In the genomic region with DNA sequence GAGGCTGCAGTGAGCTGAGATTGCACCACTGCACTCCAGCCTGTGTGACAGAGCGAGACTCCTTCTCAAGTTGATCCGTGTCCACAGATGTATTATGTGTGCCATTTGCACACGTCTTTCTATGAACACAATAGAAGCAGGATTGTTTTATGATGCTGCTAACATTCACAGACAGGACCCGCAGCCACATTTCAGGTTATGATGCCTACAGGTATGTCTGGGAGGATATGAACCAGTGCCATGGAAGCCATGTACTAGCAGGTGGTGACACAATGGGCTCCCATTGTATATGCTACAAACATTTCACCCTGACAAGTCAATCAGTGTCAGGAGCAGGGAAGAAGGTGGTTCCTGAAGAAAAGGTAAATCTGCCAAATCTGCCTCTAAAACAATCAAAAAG, we compare ENCODE assay signal across 13 cellular contexts. TPM values are rescaled to one million over a fixed set of nuclear protein-coding genes. Genes with fewer than 3 reads are reported as not detected.
DNase-seq lines count a peak whose midpoint lies in the region; ATAC-seq and TF ChIP-seq lines count a peak whose summit lies in the region.
"Had no signal": no experiment of that assay in that cellular context is flagged by ENCODE, and none has a peak within 500 bp of the region (broad histone marks: within the 10 kb centered on the region; RNA-seq: fewer than 3 reads in every experiment).

No MANE protein-coding gene starts in this region.

- H3K4me3 ChIP-seq in SK-N-SH (ENCODE audit: low read depth in 2 of 2, low read length in 1 of 2): peak overlapping the region in 1 of 2 experiments; percentile 36; a peak in 1 of 4 replicates
- H3K4me3 ChIP-seq in body of pancreas: no peak overlapping the region
- peak overlapping the region; percentile 8 for H3K4me3 ChIP-seq in upper lobe of right lung

- no peaks in the 10 kb centered on the region for H3K36me3 Mint-ChIP-seq in mesothelial cell of epicardium

- TF ChIP-seq EP300 in SK-N-SH (IDR thresholded peaks at IDR 0.05; ENCODE audit: borderline replicate concordance in 1 of 2, low read depth in 1 of 2, low read length in 1 of 2): no peak

- no peak overlapping the region for H2AFZ ChIP-seq in SK-N-SH (ENCODE audit: low read depth)

- H3K27me3 Mint-ChIP-seq in mesothelial cell of epicardium (ENCODE audit: low read depth): no peaks in the 10 kb centered on the region

- CTCF ChIA-PET in SK-N-SH (lab: Yijun Ruan, JAX): interaction anchor here (0.9 to 1.3 kb wide), 5 partner anchors 18 to 154 kb away, joined by 3 to 4 read pairs (median 3); no protein-coding TSS in a partner anchor

- H3K36me3 ChIP-seq in SK-N-SH (replicated peaks in 1 of 2; ENCODE audit: control insufficient read depth in 1 of 2, insufficient read depth in 2 of 2, low read length in 1 of 2): peaks cover 0 to 10% of the 10 kb centered on the region in 2 experiments
- no peaks in the 10 kb centered on the region for H3K36me3 ChIP-seq in body of pancreas (replicated peaks in 1 of 2; ENCODE audit: insufficient read depth in 1 of 2, low read depth in 2 of 2)
- H3K36me3 ChIP-seq in upper lobe of right lung: no peaks in the 10 kb centered on the region

- peaks cover 33 to 62% of the 10 kb centered on the region in 2 experiments for H3K4me1 ChIP-seq in SK-N-SH (ENCODE audit: control insufficient read depth in 1 of 2, insufficient read depth in 2 of 2, low read depth in 1 of 2, low read length in 1 of 2)
- H3K4me1 ChIP-seq in body of pancreas: peaks cover 38% of the 10 kb centered on the region
- peaks cover 59% of the 10 kb centered on the region for H3K4me1 ChIP-seq in upper lobe of right lung

- peak overlapping the region; percentile 87 for H3K27ac Mint-ChIP-seq in mesothelial cell of epicardium

- intact Hi-C loops in body of pancreas (cut with DNase I): loop anchor here (10.0 kb wide), 1 partner anchor 82 kb away; no protein-coding TSS in a partner anchor
- intact Hi-C loops in upper lobe of right lung (cut with DNase I): no loop called here

- TF ChIP-seq POLR2A in body of pancreas (IDR thresholded peaks at IDR 0.05): no peak

- no peak for ATAC-seq in SK-N-SH treated with all-trans-retinoic acid at 6 μM for 48 hours
- no peak for ATAC-seq in body of pancreas
- ATAC-seq in upper lobe of right lung: no peak
- ATAC-seq: foreskin keratinocyte had no signal

- no peak overlapping the region for H3K4me3 Mint-ChIP-seq in mesothelial cell of epicardium

- H3K27ac ChIP-seq in SK-N-SH (ENCODE audit: low read depth in 2 of 2, low read length in 1 of 2) (peak overlapping the region in 1 of 2 experiments; percentile 48; a peak in 1 of 4 replicates), body of pancreas (peak overlapping the region in 3 of 4 donors; percentile 42 to 69 (median 56)), upper lobe of right lung (peak overlapping the region; percentile 73)
- H3K27ac ChIP-seq: 22Rv1, foreskin keratinocyte had no signal

- TF ChIP-seq CTCF in SK-N-SH (IDR thresholded peaks at IDR 0.05) (no peak), body of pancreas (IDR thresholded peaks at IDR 0.05) (no peak), mesothelial cell of epicardium (IDR thresholded peaks at IDR 0.05; ENCODE audit: unreplicated experiment) (no peak), upper lobe of right lung (IDR thresholded peaks at IDR 0.05) (no peak)

- H3K4me2 ChIP-seq in SK-N-SH: peak overlapping the region; percentile 96

- H4K20me1 ChIP-seq in SK-N-SH (ENCODE audit: insufficient read depth): peaks cover 58% of the 10 kb centered on the region

- no peak overlapping the region for H3K9ac ChIP-seq in SK-N-SH

- TF ChIP-seq RAD21 in SK-N-SH (IDR thresholded peaks at IDR 0.05; ENCODE audit: low read length): no peak

- H3F3A ChIP-seq in SK-N-SH (replicated peaks; ENCODE audit: insufficient read depth): peaks cover 22% of the 10 kb centered on the region

- no peaks in the 10 kb centered on the region for H3K9me2 ChIP-seq in SK-N-SH

- no peaks in the 10 kb centered on the region for H3K9me3 ChIP-seq in SK-N-SH
- no peaks in the 10 kb centered on the region for H3K9me3 ChIP-seq in body of pancreas
- H3K9me3 ChIP-seq in upper lobe of right lung: no peaks in the 10 kb centered on the region

- H3K27me3 ChIP-seq in SK-N-SH (ENCODE audit: insufficient read depth) (no peaks in the 10 kb centered on the region), body of pancreas (no peaks in the 10 kb centered on the region), upper lobe of right lung (no peaks in the 10 kb centered on the region)
- H3K27me3 ChIP-seq: foreskin keratinocyte had no signal

- POLR2A ChIA-PET in SK-N-SH (lab: Yijun Ruan, JAX): no interaction called here

- 97% methylated on average over 4 of the region's 4 CpGs for WGBS in SK-N-SH (ENCODE audit: low lambda C conversion rate)
- WGBS in body of pancreas, 2 donors: 94 to 97% methylated on average over 4 of the region's 4 CpGs

- no peak for DNase-seq in SK-N-SH
- DNase-seq in body of pancreas: no peak
- no peak for DNase-seq in mesothelial cell of epicardium (ENCODE audit: low spot score in 2 of 2, unreplicated experiment in 2 of 2)
- DNase-seq in upper lobe of right lung: no peak
- DNase-seq in activated CD8-positive, alpha-beta memory T cell treated with anti-CD3 and anti-CD28 coated beads for 24 hours: no peak
- no peak for DNase-seq in pons (ENCODE audit: low spot score)
- DNase-seq in NCI-H69 (lab: John Stamatoyannopoulos, UW): no peak
- DNase-seq: activated naive CD4-positive, alpha-beta T cell treated with anti-CD3 and anti-CD28 coated beads, Interleukin-2, amount 50 U/mL, for 16 hours; foreskin keratinocyte; NCI-H1417 treated with DMSO at 0.1 percent for 48 hours; SHP77 had no signal

- H3K79me2 ChIP-seq in SK-N-SH (ENCODE audit: insufficient read depth): peaks cover 96% of the 10 kb centered on the region

- peaks cover 76% of the 10 kb centered on the region for H3K4me1 Mint-ChIP-seq in mesothelial cell of epicardium

- H3K9me3 Mint-ChIP-seq in mesothelial cell of epicardium: no peaks in the 10 kb centered on the region

TF ChIP-seq in SK-N-SH, 30 proteins besides CTCF, POLR2A, EP300 and RAD21 (continues in another document):
- TF ChIP-seq YY1 (IDR thresholded peaks at IDR 0.05; ENCODE audit: low read depth): no peak
- no peak for TF ChIP-seq POLR2AphosphoS5 (IDR thresholded peaks at IDR 0.05; ENCODE audit: low read depth, low read length)
- no peak for TF ChIP-seq CHD2 (IDR thresholded peaks at IDR 0.05; ENCODE audit: low read length, partially characterized antibody)
- TF ChIP-seq, protein P1, sequence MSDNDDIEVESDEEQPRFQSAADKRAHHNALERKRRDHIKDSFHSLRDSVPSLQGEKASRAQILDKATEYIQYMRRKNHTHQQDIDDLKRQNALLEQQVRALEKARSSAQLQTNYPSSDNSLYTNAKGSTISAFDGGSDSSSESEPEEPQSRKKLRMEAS (IDR thresholded peaks at IDR 0.05; ENCODE audit: low read depth): no peak
- TF ChIP-seq FOXM1 (IDR thresholded peaks at IDR 0.05; ENCODE audit: low read depth): no peak
- TF ChIP-seq, protein P2, sequence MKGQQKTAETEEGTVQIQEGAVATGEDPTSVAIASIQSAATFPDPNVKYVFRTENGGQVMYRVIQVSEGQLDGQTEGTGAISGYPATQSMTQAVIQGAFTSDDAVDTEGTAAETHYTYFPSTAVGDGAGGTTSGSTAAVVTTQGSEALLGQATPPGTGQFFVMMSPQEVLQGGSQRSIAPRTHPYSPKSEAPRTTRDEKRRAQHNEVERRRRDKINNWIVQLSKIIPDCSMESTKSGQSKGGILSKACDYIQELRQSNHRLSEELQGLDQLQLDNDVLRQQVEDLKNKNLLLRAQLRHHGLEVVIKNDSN (IDR thresholded peaks at IDR 0.05; ENCODE audit: borderline replicate concordance, low read depth): no peak
- TF ChIP-seq MXI1 (IDR thresholded peaks at IDR 0.05; ENCODE audit: low read depth, low read length): no peak

TF ChIP-seq in SK-N-SH treated with all-trans-retinoic acid at 6 μM for 48 hours, 23 proteins besides CTCF, POLR2A, EP300 and RAD21 (continues in another document):
- TF ChIP-seq, protein P3, sequence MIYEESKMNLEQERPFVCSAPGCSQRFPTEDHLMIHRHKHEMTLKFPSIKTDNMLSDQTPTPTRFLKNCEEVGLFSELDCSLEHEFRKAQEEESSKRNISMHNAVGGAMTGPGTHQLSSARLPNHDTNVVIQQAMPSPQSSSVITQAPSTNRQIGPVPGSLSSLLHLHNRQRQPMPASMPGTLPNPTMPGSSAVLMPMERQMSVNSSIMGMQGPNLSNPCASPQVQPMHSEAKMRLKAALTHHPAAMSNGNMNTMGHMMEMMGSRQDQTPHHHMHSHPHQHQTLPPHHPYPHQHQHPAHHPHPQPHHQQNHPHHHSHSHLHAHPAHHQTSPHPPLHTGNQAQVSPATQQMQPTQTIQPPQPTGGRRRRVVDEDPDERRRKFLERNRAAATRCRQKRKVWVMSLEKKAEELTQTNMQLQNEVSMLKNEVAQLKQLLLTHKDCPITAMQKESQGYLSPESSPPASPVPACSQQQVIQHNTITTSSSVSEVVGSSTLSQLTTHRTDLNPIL (CRISPR knock-in tag; IDR thresholded peaks at IDR 0.05; ENCODE audit: low read depth): no peak
- TF ChIP-seq ZFP30 (CRISPR knock-in tag; IDR thresholded peaks at IDR 0.05): no peak
- no peak for TF ChIP-seq CSDC2 (CRISPR knock-in tag; IDR thresholded peaks at IDR 0.05)
- TF ChIP-seq ZC3H10 (CRISPR knock-in tag; IDR thresholded peaks at IDR 0.05): no peak
- TF ChIP-seq, protein P4, sequence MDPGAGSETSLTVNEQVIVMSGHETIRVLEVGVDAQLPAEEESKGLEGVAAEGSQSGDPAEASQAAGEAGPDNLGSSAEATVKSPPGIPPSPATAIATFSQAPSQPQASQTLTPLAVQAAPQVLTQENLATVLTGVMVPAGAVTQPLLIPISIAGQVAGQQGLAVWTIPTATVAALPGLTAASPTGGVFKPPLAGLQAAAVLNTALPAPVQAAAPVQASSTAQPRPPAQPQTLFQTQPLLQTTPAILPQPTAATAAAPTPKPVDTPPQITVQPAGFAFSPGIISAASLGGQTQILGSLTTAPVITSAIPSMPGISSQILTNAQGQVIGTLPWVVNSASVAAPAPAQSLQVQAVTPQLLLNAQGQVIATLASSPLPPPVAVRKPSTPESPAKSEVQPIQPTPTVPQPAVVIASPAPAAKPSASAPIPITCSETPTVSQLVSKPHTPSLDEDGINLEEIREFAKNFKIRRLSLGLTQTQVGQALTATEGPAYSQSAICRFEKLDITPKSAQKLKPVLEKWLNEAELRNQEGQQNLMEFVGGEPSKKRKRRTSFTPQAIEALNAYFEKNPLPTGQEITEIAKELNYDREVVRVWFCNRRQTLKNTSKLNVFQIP (CRISPR knock-in tag; IDR thresholded peaks at IDR 0.05; ENCODE audit: borderline replicate concordance, low read depth): no peak
- TF ChIP-seq ZNF70 (CRISPR knock-in tag; IDR thresholded peaks at IDR 0.05): no peak
- TF ChIP-seq GLIS3 (CRISPR knock-in tag; IDR thresholded peaks at IDR 0.05): no peak
- TF ChIP-seq RARB (CRISPR knock-in tag; IDR thresholded peaks at IDR 0.05): no peak
- no peak for TF ChIP-seq ARNTL (CRISPR knock-in tag; IDR thresholded peaks at IDR 0.05; ENCODE audit: borderline replicate concordance, low read depth)
- TF ChIP-seq SNAI2 (CRISPR knock-in tag; IDR thresholded peaks at IDR 0.05): no peak

RNA-seq across cellular contexts. Expression of a gene that starts 4.3 kb away (rescaled TPM):
- polyA plus RNA-seq in SK-N-SH (2012; rRNA removed): 26.4 and 36.0 TPM in 2 replicates
- polyA plus RNA-seq in SK-N-SH (2012; cell fraction: cytosol; rRNA removed): 23.9 and 25.6 TPM in 2 replicates
- 39.6 and 52.6 TPM in 2 replicates for polyA plus RNA-seq in SK-N-SH (2012; cell fraction: nucleus; rRNA removed)
- total RNA-seq in body of pancreas (1 to 10 TPM; 6.7 to 7.9 TPM), mesothelial cell of epicardium (21.7 to 22.1 TPM (median 21.8 TPM) in 3 replicates), upper lobe of right lung (24.2 TPM)
